12 cellular contexts compared by ENCODE assay signal in genomic region chr17:81286491-81287145, GRCh38. TPM values are rescaled to one million over a fixed set of nuclear protein-coding genes. Genes with fewer than 3 reads are reported as not detected.
DNase-seq lines count a peak whose midpoint lies in the region; ATAC-seq and TF ChIP-seq lines count a peak whose summit lies in the region.
"Had no signal": no experiment of that assay in that cellular context is flagged by ENCODE, and none has a peak within 500 bp of the region (broad histone marks: within the 10 kb centered on the region; RNA-seq: fewer than 3 reads in every experiment).

No MANE protein-coding gene starts in this region.

- H3K9me3 Mint-ChIP-seq in stimulated activated naive CD8-positive, alpha-beta T cell treated with anti-CD3 and anti-CD28 coated beads, Interleukin-15, Interleukin-2, amounts not matched to agents 100 ng/mL and 50 ng/mL, for 24 hours = no peaks in the 10 kb centered on the region
- no peaks in the 10 kb centered on the region for H3K9me3 Mint-ChIP-seq in naive thymus-derived CD8-positive, alpha-beta T cell

- POLR2A ChIA-PET in naive thymus-derived CD8-positive, alpha-beta T cell (lab: Charles Lee) = no interaction called here

- H3K4me3 ChIP-seq in uterus = no peak overlapping the region

- H3K36me3 ChIP-seq in uterus = no peaks in the 10 kb centered on the region

- no peaks in the 10 kb centered on the region for H3K27me3 ChIP-seq in uterus

- intact Hi-C loops in uterus (cut with DNase I; ENCODE audit: low total_unique reads) = no loop called here

- H3K4me1 ChIP-seq in uterus = no peaks in the 10 kb centered on the region

- no peaks in the 10 kb centered on the region for H3K27me3 Mint-ChIP-seq in stimulated activated naive CD8-positive, alpha-beta T cell treated with anti-CD3 and anti-CD28 coated beads, Interleukin-15, Interleukin-2, amounts not matched to agents 100 ng/mL and 50 ng/mL, for 24 hours
- H3K27me3 Mint-ChIP-seq in naive thymus-derived CD8-positive, alpha-beta T cell = no peaks in the 10 kb centered on the region

- peak overlapping the region; percentile 86 for H3K4me3 Mint-ChIP-seq in stimulated activated naive CD8-positive, alpha-beta T cell treated with anti-CD3 and anti-CD28 coated beads, Interleukin-15, Interleukin-2, amounts not matched to agents 100 ng/mL and 50 ng/mL, for 24 hours
- peak overlapping the region; percentile 11 to 89 (median 34) for H3K4me3 Mint-ChIP-seq in naive thymus-derived CD8-positive, alpha-beta T cell

- no peak for ATAC-seq in stimulated activated naive CD8-positive, alpha-beta T cell treated with anti-CD3 and anti-CD28 coated beads, Interleukin-15, Interleukin-2, amounts not matched to agents 100 U/mL and 50 U/mL, for 24 hours
- no peak for ATAC-seq in naive thymus-derived CD8-positive, alpha-beta T cell

- no peaks in the 10 kb centered on the region for H3K9me3 ChIP-seq in uterus

- TF ChIP-seq CTCF in uterus (IDR thresholded peaks at IDR 0.05) = no peak

- peak overlapping the region; percentile 61 for H3K27ac ChIP-seq in cingulate gyrus (ENCODE audit: low read depth, low read length)
- H3K27ac ChIP-seq in uterus = peak overlapping the region; percentile 59 to 68

- H3K36me3 Mint-ChIP-seq in stimulated activated naive CD8-positive, alpha-beta T cell treated with anti-CD3 and anti-CD28 coated beads, Interleukin-15, Interleukin-2, amounts not matched to agents 100 ng/mL and 50 ng/mL, for 24 hours (ENCODE audit: low read depth) = peaks cover 37% of the 10 kb centered on the region
- H3K36me3 Mint-ChIP-seq in naive thymus-derived CD8-positive, alpha-beta T cell = peaks cover 0 to 35% (median 3%) of the 10 kb centered on the region in 3 donors

- H3K4me1 Mint-ChIP-seq in stimulated activated naive CD8-positive, alpha-beta T cell treated with anti-CD3 and anti-CD28 coated beads, Interleukin-15, Interleukin-2, amounts not matched to agents 100 ng/mL and 50 ng/mL, for 24 hours (ENCODE audit: low read depth) = peaks cover 36% of the 10 kb centered on the region
- peaks cover 17 to 59% (median 45%) of the 10 kb centered on the region in 4 donors for H3K4me1 Mint-ChIP-seq in naive thymus-derived CD8-positive, alpha-beta T cell

- H3K27ac Mint-ChIP-seq in stimulated activated naive CD8-positive, alpha-beta T cell treated with anti-CD3 and anti-CD28 coated beads, Interleukin-15, Interleukin-2, amounts not matched to agents 100 ng/mL and 50 ng/mL, for 24 hours = peak overlapping the region; percentile 95
- H3K27ac Mint-ChIP-seq in naive thymus-derived CD8-positive, alpha-beta T cell = peak overlapping the region in 6 of 10 donors; percentile 43 to 85 (median 60)

- TF ChIP-seq POLR2A in uterus (IDR thresholded peaks at IDR 0.05) = no peak

- no peak for DNase-seq in stimulated activated naive CD8-positive, alpha-beta T cell treated with anti-CD3 and anti-CD28 coated beads, Interleukin-15, Interleukin-2, amounts not matched to agents 100 U/mL and 50 U/mL, for 24 hours
- DNase-seq in naive thymus-derived CD8-positive, alpha-beta T cell = no peak
- no peak for DNase-seq in uterus
- DNase-seq in NCI-H2196 treated with DMSO at 0.1 percent for 48 hours (lab: John Stamatoyannopoulos, UW; ENCODE audit: unreplicated experiment) = no peak
- no peak for DNase-seq in activated gamma-delta T cell (lab: John Stamatoyannopoulos, UW)
- DNase-seq in CD1c-positive myeloid dendritic cell (ENCODE audit: extremely low spot score) = no peak
- DNase-seq: cortex of kidney, hippocampal formation, NCI-H1694 treated with DMSO at 0.1 percent for 48 hours, OCI-M1 had no signal

RNA-seq across cellular contexts. Expression of gene SLC38A10, which starts 8.5 kb away (rescaled TPM):
- 10 to 100 TPM; 59.3 to 60.9 TPM for total RNA-seq in naive thymus-derived CD8-positive, alpha-beta T cell
- 10 to 100 TPM; 32.6 to 53.8 (median 39.7) TPM for polyA plus RNA-seq in naive thymus-derived CD8-positive, alpha-beta T cell
- total RNA-seq in uterus = 10 to 100 TPM; 50.7 to 55.4 (median 53.3) TPM

RNA-seq across cellular contexts. Expression of gene NDUFAF8, which starts 47.5 kb away (rescaled TPM):
- total RNA-seq in naive thymus-derived CD8-positive, alpha-beta T cell = 10 to 100 TPM; 50.8 to 53.3 TPM
- polyA plus RNA-seq in naive thymus-derived CD8-positive, alpha-beta T cell = 100 to 1,000 TPM in 2 of 3 donors, 10 to 100 TPM in 1; 85.2 to 135 (median 107) TPM
- total RNA-seq in uterus = 10 to 100 TPM in 1 of 4 donors, 1 to 10 TPM in 3; 1.8 to 31.9 (median 6.7) TPM

RNA-seq across cellular contexts. Expression of gene TEPSIN, which starts 47.8 kb away (rescaled TPM):
- total RNA-seq in naive thymus-derived CD8-positive, alpha-beta T cell = 100 to 1,000 TPM; 122 to 136 TPM
- polyA plus RNA-seq in naive thymus-derived CD8-positive, alpha-beta T cell = 1 to 10 TPM; 2.7 to 2.8 (median 2.8) TPM
- 10 to 100 TPM in 2 of 4 donors, 1 to 10 TPM in 1, not detected in 1; 6.4 to 31.2 (median 22.6) TPM for total RNA-seq in uterus
